18 cellular contexts compared by ENCODE assay signal in the genomic region with DNA sequence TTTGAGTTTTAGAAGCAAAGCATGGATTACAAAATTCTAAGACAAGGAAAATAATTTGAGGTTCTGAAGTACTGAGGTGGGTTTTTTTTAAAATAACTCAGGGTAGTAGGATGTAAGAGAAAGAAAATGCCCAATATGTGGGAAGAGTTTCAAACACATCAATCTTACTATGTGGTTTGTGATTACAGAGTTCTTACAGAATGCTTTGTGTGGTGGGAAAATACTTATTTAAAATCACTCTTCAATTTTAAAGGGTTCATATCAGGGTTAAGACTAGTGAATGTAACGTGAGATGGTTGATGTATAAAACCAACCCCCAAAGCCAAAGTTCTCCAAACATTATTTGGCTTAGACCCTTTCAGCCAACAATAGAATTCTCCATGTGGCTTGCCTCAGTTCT.
DNase-seq lines count a peak whose midpoint lies in the region; ATAC-seq, FAIRE-seq and TF ChIP-seq lines count a peak whose summit lies in the region.
"Had no signal": no experiment of that assay in that cellular context is flagged by ENCODE, and none has a peak within 500 bp of the region (broad histone marks: within the 10 kb centered on the region; RNA-seq: fewer than 3 reads in every experiment).

No MANE protein-coding gene starts in this region.

- H3F3A ChIP-seq in PC-9 (ENCODE audit: insufficient read depth, low read depth), result no peaks in the 10 kb centered on the region

- H3K4me2 ChIP-seq in PC-9, result no peak overlapping the region
- H3K4me2 ChIP-seq: GM23338 had no signal

- H3K9me3 ChIP-seq in PC-9 (ENCODE audit: insufficient read depth, low read depth), result peaks cover 6% of the 10 kb centered on the region; the same call in 1 of the 2 replicates

- 0 out of 2 replicates have a peak overlapping the region, but pooled peaks have one; percentile 1 for H2AFZ ChIP-seq in PC-9
- H2AFZ ChIP-seq: GM23338 had no signal

- no peak for ATAC-seq in central memory CD8-positive, alpha-beta T cell (replicated peaks; ENCODE audit: extremely low read depth, poor library complexity, severe bottlenecking)
- ATAC-seq: GM23338 had no signal

- no peak overlapping the region for H3K27ac ChIP-seq in PC-9

- no TSS peak for BruUV-seq in PC-9 (replicated peaks; lab: Mats Ljungman, UMichigan)

- no peak for TF ChIP-seq CTCF in PC-9 (conservative IDR thresholded peaks at IDR 0.05)

- no peaks in the 10 kb centered on the region for H3K4me1 ChIP-seq in PC-9 (replicated peaks; ENCODE audit: insufficient read depth)

- no peak for TF ChIP-seq POLR2A in GM12891 (IDR thresholded peaks at IDR 0.05; ENCODE audit: low read depth, low read length)

- no peak for FAIRE-seq in GM12891 (lab: Jason Lieb, UNC)
- FAIRE-seq: GM12892, GM19239 had no signal

- no peaks in the 10 kb centered on the region for H3K27me3 ChIP-seq in PC-9 (ENCODE audit: insufficient read depth, low read depth)

- no peaks in the 10 kb centered on the region for H4K20me1 ChIP-seq in PC-9 (ENCODE audit: insufficient read depth)

- H3K36me3 Mint-ChIP-seq in activated naive CD4-positive, alpha-beta T cell treated with anti-CD3 and anti-CD28 coated beads, Interleukin-2, amount 50 U/mL, for 24 hours, result peaks cover 12% of the 10 kb centered on the region
- no peaks in the 10 kb centered on the region for H3K36me3 Mint-ChIP-seq in central memory CD8-positive, alpha-beta T cell (ENCODE audit: insufficient read depth)
- H3K36me3 Mint-ChIP-seq: CD14-positive monocyte had no signal

- peaks cover 10% of the 10 kb centered on the region for H3K9me3 Mint-ChIP-seq in activated naive CD4-positive, alpha-beta T cell treated with anti-CD3 and anti-CD28 coated beads, Interleukin-2, amount 50 U/mL, for 24 hours
- H3K9me3 Mint-ChIP-seq in central memory CD8-positive, alpha-beta T cell, result peaks cover 12% of the 10 kb centered on the region

- peak overlapping the region; percentile 30 for H3K4me3 Mint-ChIP-seq in activated naive CD4-positive, alpha-beta T cell treated with anti-CD3 and anti-CD28 coated beads, Interleukin-2, amount 50 U/mL, for 24 hours
- no peak overlapping the region for H3K4me3 Mint-ChIP-seq in central memory CD8-positive, alpha-beta T cell
- H3K4me3 Mint-ChIP-seq: CD14-positive monocyte, GM23338 had no signal

- POLR2A ChIA-PET in PC-9 (lab: Charles Lee; ENCODE audit: unreplicated experiment), result no interaction called here

- no peaks in the 10 kb centered on the region; the same call in 1 of the 2 replicates for H3K9me2 ChIP-seq in PC-9 (ENCODE audit: insufficient read depth)

- intact Hi-C loops in PC-9 (cut with micrococcal nuclease; ENCODE audit: unreplicated experiment), result no loop called here

- H3K4me3 ChIP-seq in PC-9, result no peak overlapping the region
- H3K4me3 ChIP-seq: GM23338 had no signal

- CTCF ChIA-PET in PC-9 (lab: Charles Lee), result no interaction called here

- no peaks in the 10 kb centered on the region for H3K27me3 Mint-ChIP-seq in activated naive CD4-positive, alpha-beta T cell treated with anti-CD3 and anti-CD28 coated beads, Interleukin-2, amount 50 U/mL, for 24 hours
- no peaks in the 10 kb centered on the region for H3K27me3 Mint-ChIP-seq in central memory CD8-positive, alpha-beta T cell

- peaks cover 60% of the 10 kb centered on the region for H3K4me1 Mint-ChIP-seq in activated naive CD4-positive, alpha-beta T cell treated with anti-CD3 and anti-CD28 coated beads, Interleukin-2, amount 50 U/mL, for 24 hours
- peaks cover 33% of the 10 kb centered on the region for H3K4me1 Mint-ChIP-seq in central memory CD8-positive, alpha-beta T cell
- H3K4me1 Mint-ChIP-seq: GM23338 had no signal

- H3K79me2 ChIP-seq in PC-9 (ENCODE audit: low read depth), result no peaks in the 10 kb centered on the region

- no peak for DNase-seq in activated naive CD4-positive, alpha-beta T cell (lab: John Stamatoyannopoulos, UW)
- DNase-seq in PC-9 (no peak), hypothalamus (lab: John Stamatoyannopoulos, UW) (no peak), GM12891 (ENCODE audit: insufficient read length, low spot score) (no peak), nucleus accumbens (lab: John Stamatoyannopoulos, UW) (no peak)
- no peak for DNase-seq in central memory CD8-positive, alpha-beta T cell (ENCODE audit: low spot score in 2 of 2)
- no peak for DNase-seq in stimulated activated naive CD4-positive, alpha-beta T cell treated with Interleukin-2 at 50 U/mL for 16 hours (lab: John Stamatoyannopoulos, UW)
- DNase-seq: DMS53, KBM-7, NCI-H1048, NCI-H146, NCI-H2081 treated with DMSO at 0.1 percent for 48 hours, SIG-M5 had no signal

- peak overlapping the region; percentile 8 for H3K27ac Mint-ChIP-seq in activated naive CD4-positive, alpha-beta T cell treated with anti-CD3 and anti-CD28 coated beads, Interleukin-2, amount 50 U/mL, for 24 hours
- H3K27ac Mint-ChIP-seq in central memory CD8-positive, alpha-beta T cell (ENCODE audit: low read depth), result peak overlapping the region; percentile 16
- H3K27ac Mint-ChIP-seq: GM23338 had no signal

- H3K36me3 ChIP-seq in PC-9 (ENCODE audit: low read depth), result no peaks in the 10 kb centered on the region

TF ChIP-seq in GM12891, 5 proteins besides CTCF, POLR2A, EP300 and RAD21:
- TF ChIP-seq POU2F2 (IDR thresholded peaks at IDR 0.05; ENCODE audit: low read depth, low read length) (no peak), POLR2AphosphoS5 (IDR thresholded peaks at IDR 0.05; ENCODE audit: low read depth, low read length) (no peak), TAF1 (IDR thresholded peaks at IDR 0.05; ENCODE audit: low read depth, low read length) (no peak), PAX5 (IDR thresholded peaks at IDR 0.05; ENCODE audit: insufficient read depth, low read length, severe bottlenecking) (no peak), SPI1 (IDR thresholded peaks at IDR 0.05; ENCODE audit: low read depth, low read length) (no peak)
